Comparison of ENCODE assay signal across 1 cellular context in the genomic region with DNA sequence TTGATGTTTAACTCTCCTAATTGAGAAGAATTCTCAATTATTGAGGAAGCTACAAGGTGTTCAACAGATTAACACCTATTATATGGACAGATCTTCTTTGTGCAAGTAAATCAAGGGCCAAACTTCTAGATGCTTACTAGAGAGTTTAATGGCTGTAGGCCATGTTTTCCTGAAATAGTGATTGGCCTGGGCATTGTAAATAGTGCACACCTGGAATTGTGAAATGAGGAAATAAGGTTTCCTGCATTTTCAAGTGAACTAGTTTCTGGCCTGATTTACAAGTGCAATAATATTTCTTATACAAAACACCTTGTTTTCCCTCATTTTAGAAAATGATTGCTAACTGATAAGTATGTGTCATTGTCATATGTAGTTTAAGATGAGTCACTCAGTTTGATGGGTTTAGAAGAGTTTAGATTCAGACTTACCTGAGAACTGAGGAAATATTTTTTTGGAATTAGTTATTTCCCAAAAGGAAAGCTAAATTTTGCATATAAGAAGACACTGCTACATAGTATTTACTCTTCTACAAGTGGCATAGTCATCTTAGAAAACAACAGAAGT.
TF ChIP-seq lines count a peak whose summit lies in the region.

No MANE protein-coding gene starts in this region.

TF ChIP-seq in GM23338, 12 proteins besides CTCF, POLR2A, EP300 and RAD21:
- TF ChIP-seq JUNB (IDR thresholded peaks at IDR 0.05; ENCODE audit: unreplicated experiment) (no peak), STAT1 (IDR thresholded peaks at IDR 0.05; ENCODE audit: unreplicated experiment) (no peak), ZNF114 (CRISPR knock-in tag; IDR thresholded peaks at IDR 0.05) (no peak), EZH2phosphoT487 (IDR thresholded peaks at IDR 0.05; ENCODE audit: unreplicated experiment) (no peak)
- TF ChIP-seq, protein P1, sequence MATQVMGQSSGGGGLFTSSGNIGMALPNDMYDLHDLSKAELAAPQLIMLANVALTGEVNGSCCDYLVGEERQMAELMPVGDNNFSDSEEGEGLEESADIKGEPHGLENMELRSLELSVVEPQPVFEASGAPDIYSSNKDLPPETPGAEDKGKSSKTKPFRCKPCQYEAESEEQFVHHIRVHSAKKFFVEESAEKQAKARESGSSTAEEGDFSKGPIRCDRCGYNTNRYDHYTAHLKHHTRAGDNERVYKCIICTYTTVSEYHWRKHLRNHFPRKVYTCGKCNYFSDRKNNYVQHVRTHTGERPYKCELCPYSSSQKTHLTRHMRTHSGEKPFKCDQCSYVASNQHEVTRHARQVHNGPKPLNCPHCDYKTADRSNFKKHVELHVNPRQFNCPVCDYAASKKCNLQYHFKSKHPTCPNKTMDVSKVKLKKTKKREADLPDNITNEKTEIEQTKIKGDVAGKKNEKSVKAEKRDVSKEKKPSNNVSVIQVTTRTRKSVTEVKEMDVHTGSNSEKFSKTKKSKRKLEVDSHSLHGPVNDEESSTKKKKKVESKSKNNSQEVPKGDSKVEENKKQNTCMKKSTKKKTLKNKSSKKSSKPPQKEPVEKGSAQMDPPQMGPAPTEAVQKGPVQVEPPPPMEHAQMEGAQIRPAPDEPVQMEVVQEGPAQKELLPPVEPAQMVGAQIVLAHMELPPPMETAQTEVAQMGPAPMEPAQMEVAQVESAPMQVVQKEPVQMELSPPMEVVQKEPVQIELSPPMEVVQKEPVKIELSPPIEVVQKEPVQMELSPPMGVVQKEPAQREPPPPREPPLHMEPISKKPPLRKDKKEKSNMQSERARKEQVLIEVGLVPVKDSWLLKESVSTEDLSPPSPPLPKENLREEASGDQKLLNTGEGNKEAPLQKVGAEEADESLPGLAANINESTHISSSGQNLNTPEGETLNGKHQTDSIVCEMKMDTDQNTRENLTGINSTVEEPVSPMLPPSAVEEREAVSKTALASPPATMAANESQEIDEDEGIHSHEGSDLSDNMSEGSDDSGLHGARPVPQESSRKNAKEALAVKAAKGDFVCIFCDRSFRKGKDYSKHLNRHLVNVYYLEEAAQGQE (IDR thresholded peaks at IDR 0.05; ENCODE audit: unreplicated experiment), result no peak
- TF ChIP-seq, protein P2, sequence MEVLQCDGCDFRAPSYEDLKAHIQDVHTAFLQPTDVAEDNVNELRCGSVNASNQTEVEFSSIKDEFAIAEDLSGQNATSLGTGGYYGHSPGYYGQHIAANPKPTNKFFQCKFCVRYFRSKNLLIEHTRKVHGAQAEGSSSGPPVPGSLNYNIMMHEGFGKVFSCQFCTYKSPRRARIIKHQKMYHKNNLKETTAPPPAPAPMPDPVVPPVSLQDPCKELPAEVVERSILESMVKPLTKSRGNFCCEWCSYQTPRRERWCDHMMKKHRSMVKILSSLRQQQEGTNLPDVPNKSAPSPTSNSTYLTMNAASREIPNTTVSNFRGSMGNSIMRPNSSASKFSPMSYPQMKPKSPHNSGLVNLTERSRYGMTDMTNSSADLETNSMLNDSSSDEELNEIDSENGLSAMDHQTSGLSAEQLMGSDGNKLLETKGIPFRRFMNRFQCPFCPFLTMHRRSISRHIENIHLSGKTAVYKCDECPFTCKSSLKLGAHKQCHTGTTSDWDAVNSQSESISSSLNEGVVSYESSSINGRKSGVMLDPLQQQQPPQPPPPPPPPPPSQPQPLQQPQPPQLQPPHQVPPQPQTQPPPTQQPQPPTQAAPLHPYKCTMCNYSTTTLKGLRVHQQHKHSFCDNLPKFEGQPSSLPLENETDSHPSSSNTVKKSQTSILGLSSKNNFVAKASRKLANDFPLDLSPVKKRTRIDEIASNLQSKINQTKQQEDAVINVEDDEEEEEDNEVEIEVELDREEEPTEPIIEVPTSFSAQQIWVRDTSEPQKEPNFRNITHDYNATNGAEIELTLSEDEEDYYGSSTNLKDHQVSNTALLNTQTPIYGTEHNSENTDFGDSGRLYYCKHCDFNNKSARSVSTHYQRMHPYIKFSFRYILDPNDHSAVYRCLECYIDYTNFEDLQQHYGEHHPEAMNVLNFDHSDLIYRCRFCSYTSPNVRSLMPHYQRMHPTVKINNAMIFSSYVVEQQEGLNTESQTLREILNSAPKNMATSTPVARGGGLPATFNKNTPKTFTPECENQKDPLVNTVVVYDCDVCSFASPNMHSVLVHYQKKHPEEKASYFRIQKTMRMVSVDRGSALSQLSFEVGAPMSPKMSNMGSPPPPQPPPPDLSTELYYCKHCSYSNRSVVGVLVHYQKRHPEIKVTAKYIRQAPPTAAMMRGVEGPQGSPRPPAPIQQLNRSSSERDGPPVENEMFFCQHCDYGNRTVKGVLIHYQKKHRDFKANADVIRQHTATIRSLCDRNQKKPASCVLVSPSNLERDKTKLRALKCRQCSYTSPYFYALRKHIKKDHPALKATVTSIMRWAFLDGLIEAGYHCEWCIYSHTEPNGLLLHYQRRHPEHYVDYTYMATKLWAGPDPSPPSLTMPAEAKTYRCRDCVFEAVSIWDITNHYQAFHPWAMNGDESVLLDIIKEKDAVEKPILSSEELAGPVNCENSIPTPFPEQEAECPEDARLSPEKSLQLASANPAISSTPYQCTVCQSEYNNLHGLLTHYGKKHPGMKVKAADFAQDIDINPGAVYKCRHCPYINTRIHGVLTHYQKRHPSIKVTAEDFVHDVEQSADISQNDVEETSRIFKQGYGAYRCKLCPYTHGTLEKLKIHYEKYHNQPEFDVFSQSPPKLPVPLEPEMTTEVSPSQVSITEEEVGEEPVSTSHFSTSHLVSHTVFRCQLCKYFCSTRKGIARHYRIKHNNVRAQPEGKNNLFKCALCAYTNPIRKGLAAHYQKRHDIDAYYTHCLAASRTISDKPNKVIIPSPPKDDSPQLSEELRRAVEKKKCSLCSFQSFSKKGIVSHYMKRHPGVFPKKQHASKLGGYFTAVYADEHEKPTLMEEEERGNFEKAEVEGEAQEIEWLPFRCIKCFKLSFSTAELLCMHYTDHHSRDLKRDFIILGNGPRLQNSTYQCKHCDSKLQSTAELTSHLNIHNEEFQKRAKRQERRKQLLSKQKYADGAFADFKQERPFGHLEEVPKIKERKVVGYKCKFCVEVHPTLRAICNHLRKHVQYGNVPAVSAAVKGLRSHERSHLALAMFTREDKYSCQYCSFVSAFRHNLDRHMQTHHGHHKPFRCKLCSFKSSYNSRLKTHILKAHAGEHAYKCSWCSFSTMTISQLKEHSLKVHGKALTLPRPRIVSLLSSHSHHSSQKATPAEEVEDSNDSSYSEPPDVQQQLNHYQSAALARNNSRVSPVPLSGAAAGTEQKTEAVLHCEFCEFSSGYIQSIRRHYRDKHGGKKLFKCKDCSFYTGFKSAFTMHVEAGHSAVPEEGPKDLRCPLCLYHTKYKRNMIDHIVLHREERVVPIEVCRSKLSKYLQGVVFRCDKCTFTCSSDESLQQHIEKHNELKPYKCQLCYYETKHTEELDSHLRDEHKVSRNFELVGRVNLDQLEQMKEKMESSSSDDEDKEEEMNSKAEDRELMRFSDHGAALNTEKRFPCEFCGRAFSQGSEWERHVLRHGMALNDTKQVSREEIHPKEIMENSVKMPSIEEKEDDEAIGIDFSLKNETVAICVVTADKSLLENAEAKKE (CRISPR knock-in tag; IDR thresholded peaks at IDR 0.05), result no peak
